In the genomic region with DNA sequence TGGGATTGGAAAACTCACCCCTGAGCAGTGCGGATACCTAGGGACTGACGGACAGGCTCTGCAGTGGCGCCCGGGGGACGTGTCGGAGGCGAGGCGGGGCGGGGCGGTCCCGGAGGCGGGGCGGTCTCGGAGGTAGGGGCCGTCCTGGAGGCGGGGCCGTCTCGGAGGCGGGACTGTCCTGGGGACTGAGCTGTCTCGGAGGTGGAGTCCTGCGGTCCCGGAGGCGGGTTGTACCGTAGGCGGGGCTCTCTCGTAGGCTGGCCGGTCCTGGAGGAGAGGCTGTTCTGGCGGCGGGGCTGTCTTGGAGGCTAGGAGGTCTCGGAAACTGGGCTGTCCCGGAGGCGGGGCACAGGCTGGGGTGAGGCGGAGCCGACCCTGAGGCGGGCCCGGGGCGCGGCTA, we compare ENCODE assay signal across 8 cellular contexts.
DNase-seq lines count a peak whose midpoint lies in the region; ATAC-seq and FAIRE-seq lines count a peak whose summit lies in the region.
"Not testable (repeated sequence)": the region's sequence is repeated elsewhere in the genome, so short reads cannot be mapped to it uniquely, and the experiment has no call there.

No MANE protein-coding gene starts in this region.

- CTCF ChIA-PET in activated naive CD4-positive, alpha-beta T cell treated with anti-CD3 and anti-CD28 coated beads for 36 hours (lab: Charles Lee), result not testable (repeated sequence)

- H3K9ac ChIP-seq in rectal smooth muscle tissue (ENCODE audit: low read length), result not testable (repeated sequence)

- H3K4me1 Mint-ChIP-seq in activated naive CD4-positive, alpha-beta T cell treated with anti-CD3 and anti-CD28 coated beads for 36 hours (ENCODE audit: low read depth), result not testable (repeated sequence)

- H3K27ac ChIP-seq in rectal smooth muscle tissue (ENCODE audit: low read depth, low read length), result not testable (repeated sequence)
- peak overlapping the region; percentile 86 for H3K27ac ChIP-seq in thymus (ENCODE audit: low read depth)

- H3K36me3 ChIP-seq in rectal smooth muscle tissue (ENCODE audit: control insufficient read depth, insufficient read depth, low read length); thymus (ENCODE audit: control insufficient read depth, insufficient read depth): not testable (repeated sequence)

- not testable (repeated sequence) for H3K27me3 Mint-ChIP-seq in activated naive CD4-positive, alpha-beta T cell treated with anti-CD3 and anti-CD28 coated beads for 36 hours (ENCODE audit: low read depth)

- peak overlapping the region; percentile 74 for H3K4me3 Mint-ChIP-seq in activated naive CD4-positive, alpha-beta T cell treated with anti-CD3 and anti-CD28 coated beads for 36 hours

- H3K4me3 ChIP-seq in rectal smooth muscle tissue (ENCODE audit: low read length) (peak overlapping the region; percentile 46), thymus (ENCODE audit: low read length) (peak overlapping the region; percentile 47)

- not testable (repeated sequence) for H3K4me1 ChIP-seq in rectal smooth muscle tissue (ENCODE audit: control insufficient read depth, insufficient read depth, low read length); thymus (ENCODE audit: control insufficient read depth, insufficient read depth, low read length)

- not testable (repeated sequence) for H3K36me3 Mint-ChIP-seq in activated naive CD4-positive, alpha-beta T cell treated with anti-CD3 and anti-CD28 coated beads for 36 hours (ENCODE audit: low read depth)

- H3K9me3 Mint-ChIP-seq in activated naive CD4-positive, alpha-beta T cell treated with anti-CD3 and anti-CD28 coated beads for 36 hours, result not testable (repeated sequence)

- H3K9me3 ChIP-seq in thymus (ENCODE audit: control insufficient read depth), result not testable (repeated sequence)

- not testable (repeated sequence) for DNase-seq in GM18507 (ENCODE audit: extremely low spot score, insufficient read length, low read depth)
- DNase-seq in NCI-H1417 treated with DMSO at 0.1 percent for 48 hours (lab: John Stamatoyannopoulos, UW) (peak; percentile 19), T-helper 22 cell (ENCODE audit: low read depth) (peak; percentile 88), Right ventricle myocardium inferior (ENCODE audit: missing footprints) (peak; percentile 99)
- peak; percentile 97 for DNase-seq in activated naive CD4-positive, alpha-beta T cell treated with anti-CD3 and anti-CD28 coated beads for 36 hours

- WGBS in thymus, result under 1% methylated on average over 15 of the region's 38 CpGs

- intact Hi-C loops in activated naive CD4-positive, alpha-beta T cell treated with anti-CD3 and anti-CD28 coated beads for 36 hours (cut with micrococcal nuclease); Right ventricle myocardium inferior (cut with DNase I): not testable (repeated sequence)

- peak overlapping the region; percentile 91 for H3K27ac Mint-ChIP-seq in activated naive CD4-positive, alpha-beta T cell treated with anti-CD3 and anti-CD28 coated beads for 36 hours

- FAIRE-seq in GM18507 (lab: Jason Lieb, UNC), result peak; percentile 97

- H3K27me3 ChIP-seq in rectal smooth muscle tissue (ENCODE audit: control insufficient read depth, insufficient read depth, low read length); thymus (ENCODE audit: control insufficient read depth, insufficient read depth): not testable (repeated sequence)

- ATAC-seq in HG02763 (IDR thresholded peaks at IDR 0.05; ENCODE audit: unreplicated experiment) (peak; percentile 81), Right ventricle myocardium inferior (peak; percentile 98)
